8 cellular contexts compared by ENCODE assay signal in genomic region chr4:55397024-55397520, GRCh38. TPM values are rescaled to one million over a fixed set of nuclear protein-coding genes. Genes with fewer than 3 reads are reported as not detected.
DNase-seq lines count a peak whose midpoint lies in the region; ATAC-seq and TF ChIP-seq lines count a peak whose summit lies in the region.

No MANE protein-coding gene starts in this region.

- no peaks in the 10 kb centered on the region for H3K9me3 ChIP-seq in gastroesophageal sphincter
- H3K9me3 ChIP-seq in sigmoid colon, result no peaks in the 10 kb centered on the region

- 0 to 6% methylated on average over 9 of the region's 9 CpGs for WGBS in gastroesophageal sphincter (ENCODE audit: low coverage in 1 of 2), 2 donors
- WGBS in sigmoid colon, 2 donors, result 13 to 18% methylated on average over 9 of the region's 9 CpGs

- no peak for TF ChIP-seq EP300 in gastroesophageal sphincter (IDR thresholded peaks at IDR 0.05)
- no peak for TF ChIP-seq EP300 in sigmoid colon (IDR thresholded peaks at IDR 0.05)

- H3K4me3 ChIP-seq in gastroesophageal sphincter, result peak overlapping the region; percentile 87 to 95
- peak overlapping the region; percentile 78 to 99 (median 86) for H3K4me3 ChIP-seq in sigmoid colon

- no peaks in the 10 kb centered on the region for H3K9me3 Mint-ChIP-seq in activated naive CD4-positive, alpha-beta T cell treated with anti-CD3 and anti-CD28 coated beads for 36 hours
- no peaks in the 10 kb centered on the region for H3K9me3 Mint-ChIP-seq in activated B cell treated with CpG ODN at 0.5 μM for 24 hours

- DNase-seq in activated naive CD4-positive, alpha-beta T cell treated with anti-CD3 and anti-CD28 coated beads for 36 hours, result no peak
- DNase-seq in activated naive CD4-positive, alpha-beta T cell treated with anti-CD3 and anti-CD28 coated beads, Interleukin-2, amount 50 U/mL, for 16 hours, result no peak
- DNase-seq in activated B cell treated with CpG ODN at 0.5 μM for 24 hours, result no peak
- DNase-seq in sigmoid colon, result peak; percentile 72
- DNase-seq in SKM-1 (lab: John Stamatoyannopoulos, UW; ENCODE audit: unreplicated experiment), result no peak
- no peak for DNase-seq in iPS-NIHi11 (ENCODE audit: low spot score)

- H3K27me3 ChIP-seq in gastroesophageal sphincter, result no peaks in the 10 kb centered on the region
- no peaks in the 10 kb centered on the region for H3K27me3 ChIP-seq in sigmoid colon

- ATAC-seq in activated B cell treated with CpG ODN at 0.5 μM for 24 hours (ENCODE audit: low read depth) (no peak), gastroesophageal sphincter (no peak), GM19035 (IDR thresholded peaks at IDR 0.05; ENCODE audit: unreplicated experiment) (no peak)

- H3K27ac ChIP-seq in gastroesophageal sphincter, result peak overlapping the region; percentile 94 to 100 (median 98)
- H3K27ac ChIP-seq in sigmoid colon, result peak overlapping the region; percentile 96 to 100 (median 100)

- TF ChIP-seq CTCF in activated B cell treated with CpG ODN at 0.5 μM for 24 hours (IDR thresholded peaks at IDR 0.05), result no peak
- TF ChIP-seq CTCF in gastroesophageal sphincter (IDR thresholded peaks at IDR 0.05), result no peak
- TF ChIP-seq CTCF in sigmoid colon (IDR thresholded peaks at IDR 0.05), result no peak

- no peaks in the 10 kb centered on the region for H3K36me3 ChIP-seq in gastroesophageal sphincter
- no peaks in the 10 kb centered on the region for H3K36me3 ChIP-seq in sigmoid colon

- intact Hi-C loops in activated naive CD4-positive, alpha-beta T cell treated with anti-CD3 and anti-CD28 coated beads for 36 hours (cut with micrococcal nuclease), result loop anchor here (2.0 to 5.0 kb wide), 4 partner anchors 455 to 1582 kb away; partner anchors contain the start of genes PAICS, POLR2B and PPAT
- intact Hi-C loops in activated B cell treated with CpG ODN at 0.5 μM for 24 hours (cut with micrococcal nuclease), result loop anchor here (2.0 to 5.0 kb wide), 2 partner anchors 1420 to 1512 kb away; no protein-coding TSS in a partner anchor
- intact Hi-C loops in sigmoid colon (cut with DNase I), result loop anchor here (10.0 kb wide), 1 partner anchor 458 kb away; the partner anchor contains the start of gene EXOC1

- H3K27me3 Mint-ChIP-seq in activated naive CD4-positive, alpha-beta T cell treated with anti-CD3 and anti-CD28 coated beads for 36 hours (ENCODE audit: low read depth), result no peaks in the 10 kb centered on the region
- H3K27me3 Mint-ChIP-seq in activated B cell treated with CpG ODN at 0.5 μM for 24 hours, result no peaks in the 10 kb centered on the region

- H3K4me1 ChIP-seq in gastroesophageal sphincter (peaks cover 2 to 51% (median 15%) of the 10 kb centered on the region in 3 donors), sigmoid colon (peaks cover 0 to 45% (median 32%) of the 10 kb centered on the region in 4 donors)

- TF ChIP-seq POLR2A in gastroesophageal sphincter (IDR thresholded peaks at IDR 0.05) (no peak), sigmoid colon (IDR thresholded peaks at IDR 0.05) (no peak)

- H3K4me3 Mint-ChIP-seq in activated naive CD4-positive, alpha-beta T cell treated with anti-CD3 and anti-CD28 coated beads for 36 hours, result peak overlapping the region; percentile 90
- peak overlapping the region; percentile 82 for H3K4me3 Mint-ChIP-seq in activated B cell treated with CpG ODN at 0.5 μM for 24 hours

- H3K36me3 Mint-ChIP-seq in activated naive CD4-positive, alpha-beta T cell treated with anti-CD3 and anti-CD28 coated beads for 36 hours (ENCODE audit: low read depth), result peaks cover 28% of the 10 kb centered on the region
- peaks cover 34% of the 10 kb centered on the region for H3K36me3 Mint-ChIP-seq in activated B cell treated with CpG ODN at 0.5 μM for 24 hours (ENCODE audit: low read depth)

- CTCF ChIA-PET in activated naive CD4-positive, alpha-beta T cell treated with anti-CD3 and anti-CD28 coated beads for 36 hours (lab: Charles Lee), result interaction anchor here (0.6 to 3.0 kb wide), 4 partner anchors 51 to 204 kb away, joined by 3 to 17 read pairs (median 4); partner anchors contain the start of gene SRD5A3
- CTCF ChIA-PET in activated B cell treated with CpG ODN at 0.5 μM for 24 hours (lab: Charles Lee), result interaction anchor here (2.2 to 3.0 kb wide), 3 partner anchors 12 to 469 kb away, joined by 7 to 11 read pairs (median 9); partner anchors contain the start of gene SRD5A3

- H3K4me1 Mint-ChIP-seq in activated naive CD4-positive, alpha-beta T cell treated with anti-CD3 and anti-CD28 coated beads for 36 hours (ENCODE audit: low read depth), result peaks cover 44% of the 10 kb centered on the region
- H3K4me1 Mint-ChIP-seq in activated B cell treated with CpG ODN at 0.5 μM for 24 hours, result peaks cover 49% of the 10 kb centered on the region

- peak overlapping the region; percentile 75 for H3K27ac Mint-ChIP-seq in activated naive CD4-positive, alpha-beta T cell treated with anti-CD3 and anti-CD28 coated beads for 36 hours
- H3K27ac Mint-ChIP-seq in activated B cell treated with CpG ODN at 0.5 μM for 24 hours, result peak overlapping the region; percentile 73

- POLR2A ChIA-PET in activated B cell treated with CpG ODN at 0.5 μM for 24 hours (lab: Charles Lee), result interaction anchor here (1.0 to 2.6 kb wide), 4 partner anchors 14 to 1581 kb away, joined by 4 to 35 read pairs (median 6); partner anchors contain the start of genes CEP135, CLOCK, NOA1 and POLR2B

RNA-seq across cellular contexts. Expression of gene TMEM165, which starts 1.3 kb away (rescaled TPM):
- total RNA-seq in activated naive CD4-positive, alpha-beta T cell treated with anti-CD3 and anti-CD28 coated beads for 36 hours, result 10 to 100 TPM; 39.1 to 40.6 TPM
- total RNA-seq in activated B cell treated with CpG ODN at 0.5 μM for 24 hours (80.3 and 90.2 TPM in 2 replicates), gastroesophageal sphincter (100 to 1,000 TPM; 136 to 198 (median 169) TPM), sigmoid colon (100 to 1,000 TPM; 144 to 219 (median 165) TPM)
- polyA plus RNA-seq in sigmoid colon, result 10 to 100 TPM; 12.9 to 46.5 (median 18.6) TPM

RNA-seq across cellular contexts. Expression of gene SRD5A3, which starts 51.0 kb away (rescaled TPM):
- total RNA-seq in activated naive CD4-positive, alpha-beta T cell treated with anti-CD3 and anti-CD28 coated beads for 36 hours, result 10 to 100 TPM; 21.7 to 22.3 TPM
- total RNA-seq in activated B cell treated with CpG ODN at 0.5 μM for 24 hours (4.5 and 5.7 TPM in 2 replicates), gastroesophageal sphincter (1 to 10 TPM; 1.6 to 6.0 (median 4.8) TPM), sigmoid colon (1 to 10 TPM; 2.2 to 5.4 (median 3.3) TPM)
- polyA plus RNA-seq in sigmoid colon, result 1 to 10 TPM; 4.4 to 9.3 (median 4.8) TPM
